ENCODE assay signal across 14 cellular contexts in genomic region chr10:128860574-128860973, GRCh38.
A peak's percentile ranks its signal among the peaks of the same experiment; 100 is the strongest.
DNase-seq lines count a peak whose midpoint lies in the region; ATAC-seq and TF ChIP-seq lines count a peak whose summit lies in the region.
"Had no signal": no experiment of that assay in that cellular context is flagged by ENCODE, and none has a peak within 500 bp of the region (broad histone marks: within the 10 kb centered on the region; RNA-seq: fewer than 3 reads in every experiment).

No MANE protein-coding gene starts in this region.

- no peaks in the 10 kb centered on the region for H3K36me3 Mint-ChIP-seq in activated CD8-positive, alpha-beta T cell treated with anti-CD3 and anti-CD28 coated beads, Interleukin-2, amount 10 ng/mL, durations not matched to agents 7 days and 5 days (ENCODE audit: low read depth)
- H3K36me3 Mint-ChIP-seq in activated CD8-positive, alpha-beta T cell treated with anti-CD3 and anti-CD28 coated beads for 36 hours (ENCODE audit: low read depth) = no peaks in the 10 kb centered on the region

- TF ChIP-seq POLR2A in esophagus muscularis mucosa (IDR thresholded peaks at IDR 0.05; ENCODE audit: low read depth) = no peak

- H3K4me3 Mint-ChIP-seq in activated CD8-positive, alpha-beta T cell treated with anti-CD3 and anti-CD28 coated beads, Interleukin-2, amount 10 ng/mL, durations not matched to agents 7 days and 5 days = no peak overlapping the region
- H3K4me3 Mint-ChIP-seq in activated CD8-positive, alpha-beta T cell treated with anti-CD3 and anti-CD28 coated beads for 36 hours = no peak overlapping the region
- H3K4me3 Mint-ChIP-seq: CD4-positive, alpha-beta T cell; HFFc6 had no signal

- CTCF ChIA-PET in activated CD8-positive, alpha-beta T cell treated with anti-CD3 and anti-CD28 coated beads, Interleukin-2, amount 10 ng/mL, durations not matched to agents 7 days and 5 days (lab: Charles Lee) = interaction anchor here (0.6 to 1.6 kb wide), 4 partner anchors 12 to 649 kb away, joined by 3 read pairs; no protein-coding TSS in a partner anchor
- CTCF ChIA-PET in activated CD8-positive, alpha-beta T cell treated with anti-CD3 and anti-CD28 coated beads for 36 hours (lab: Charles Lee) = interaction anchor here (0.9 to 1.6 kb wide), 6 partner anchors 22 to 596 kb away, joined by 3 to 5 read pairs (median 4); no protein-coding TSS in a partner anchor

- no peak overlapping the region for H3K4me3 ChIP-seq in esophagus muscularis mucosa
- H3K4me3 ChIP-seq: A549, GM23248 had no signal

- POLR2A ChIA-PET in activated CD8-positive, alpha-beta T cell treated with anti-CD3 and anti-CD28 coated beads, Interleukin-2, amount 10 ng/mL, durations not matched to agents 7 days and 5 days (lab: Charles Lee) = no interaction called here
- POLR2A ChIA-PET in activated CD8-positive, alpha-beta T cell treated with anti-CD3 and anti-CD28 coated beads for 36 hours (lab: Charles Lee) = no interaction called here

- H3K27ac Mint-ChIP-seq in activated CD8-positive, alpha-beta T cell treated with anti-CD3 and anti-CD28 coated beads, Interleukin-2, amount 10 ng/mL, durations not matched to agents 7 days and 5 days = no peak overlapping the region
- no peak overlapping the region for H3K27ac Mint-ChIP-seq in activated CD8-positive, alpha-beta T cell treated with anti-CD3 and anti-CD28 coated beads for 36 hours
- H3K27ac Mint-ChIP-seq: CD4-positive, alpha-beta T cell; HFFc6 had no signal

- H3K4me1 ChIP-seq in esophagus muscularis mucosa = peaks cover 6 to 13% (median 9%) of the 10 kb centered on the region in 4 donors
- H3K4me1 ChIP-seq: A549, Caco-2 had no signal

- H3K27me3 ChIP-seq in esophagus muscularis mucosa = no peaks in the 10 kb centered on the region

- no peak for TF ChIP-seq CTCF in activated CD8-positive, alpha-beta T cell treated with anti-CD3 and anti-CD28 coated beads for 36 hours (IDR thresholded peaks at IDR 0.05)
- no peak for TF ChIP-seq CTCF in esophagus muscularis mucosa (IDR thresholded peaks at IDR 0.05)

- H3K4me1 Mint-ChIP-seq in activated CD8-positive, alpha-beta T cell treated with anti-CD3 and anti-CD28 coated beads, Interleukin-2, amount 10 ng/mL, durations not matched to agents 7 days and 5 days (ENCODE audit: low read depth) = no peaks in the 10 kb centered on the region
- no peaks in the 10 kb centered on the region for H3K4me1 Mint-ChIP-seq in activated CD8-positive, alpha-beta T cell treated with anti-CD3 and anti-CD28 coated beads for 36 hours (ENCODE audit: low read depth)

- no peaks in the 10 kb centered on the region for H3K9me3 ChIP-seq in esophagus muscularis mucosa
- H3K9me3 ChIP-seq: A549, Caco-2 had no signal

- peak; percentile 15 for DNase-seq in activated CD8-positive, alpha-beta T cell treated with anti-CD3 and anti-CD28 coated beads, Interleukin-2, amount 10 ng/mL, durations not matched to agents 7 days and 5 days
- DNase-seq in activated CD8-positive, alpha-beta T cell treated with anti-CD3 and anti-CD28 coated beads for 36 hours = no peak
- DNase-seq in esophagus muscularis mucosa (ENCODE audit: extremely low spot score) (peak; percentile 55), mucosa of gallbladder (ENCODE audit: low spot score) (peak; percentile 6), posterior vena cava (ENCODE audit: low spot score) (peak; percentile 53)
- DNase-seq: Caco-2; CD4-positive, alpha-beta T cell; GM23248; HFFc6 had no signal

- TF ChIP-seq EP300 in esophagus muscularis mucosa (IDR thresholded peaks at IDR 0.05) = no peak

- WGBS in esophagus muscularis mucosa = 78% methylated on average over 9 of the region's 9 CpGs

- ATAC-seq in activated CD8-positive, alpha-beta T cell treated with anti-CD3 and anti-CD28 coated beads, Interleukin-2, amount 10 ng/mL, durations not matched to agents 7 days and 5 days = no peak
- no peak for ATAC-seq in activated CD8-positive, alpha-beta T cell treated with anti-CD3 and anti-CD28 coated beads for 36 hours
- ATAC-seq in HG02970 (IDR thresholded peaks at IDR 0.05; ENCODE audit: low FRiP score, unreplicated experiment) (no peak), HG03045 (IDR thresholded peaks at IDR 0.05; ENCODE audit: unreplicated experiment) (no peak)

- H3K36me3 ChIP-seq in esophagus muscularis mucosa = no peaks in the 10 kb centered on the region

- intact Hi-C loops in activated CD8-positive, alpha-beta T cell treated with anti-CD3 and anti-CD28 coated beads for 36 hours (cut with micrococcal nuclease) = no loop called here
- intact Hi-C loops in esophagus muscularis mucosa (cut with DNase I) = loop anchor here (5.0 kb wide), 1 partner anchor 228 kb away; no protein-coding TSS in a partner anchor
- intact Hi-C loops in posterior vena cava (cut with DNase I) = no loop called here

- no peak overlapping the region for H3K27ac ChIP-seq in esophagus muscularis mucosa (replicated peaks in 1 of 4)
- H3K27ac ChIP-seq: 22Rv1, A549, C4-2B, GM23248 had no signal

- no peaks in the 10 kb centered on the region for H3K27me3 Mint-ChIP-seq in activated CD8-positive, alpha-beta T cell treated with anti-CD3 and anti-CD28 coated beads, Interleukin-2, amount 10 ng/mL, durations not matched to agents 7 days and 5 days (ENCODE audit: low read depth)
- no peaks in the 10 kb centered on the region for H3K27me3 Mint-ChIP-seq in activated CD8-positive, alpha-beta T cell treated with anti-CD3 and anti-CD28 coated beads for 36 hours

- no peaks in the 10 kb centered on the region for H3K9me3 Mint-ChIP-seq in activated CD8-positive, alpha-beta T cell treated with anti-CD3 and anti-CD28 coated beads, Interleukin-2, amount 10 ng/mL, durations not matched to agents 7 days and 5 days (ENCODE audit: insufficient read depth)
- no peaks in the 10 kb centered on the region for H3K9me3 Mint-ChIP-seq in activated CD8-positive, alpha-beta T cell treated with anti-CD3 and anti-CD28 coated beads for 36 hours
- H3K9me3 Mint-ChIP-seq: CD4-positive, alpha-beta T cell had no signal
